In the genomic region with DNA sequence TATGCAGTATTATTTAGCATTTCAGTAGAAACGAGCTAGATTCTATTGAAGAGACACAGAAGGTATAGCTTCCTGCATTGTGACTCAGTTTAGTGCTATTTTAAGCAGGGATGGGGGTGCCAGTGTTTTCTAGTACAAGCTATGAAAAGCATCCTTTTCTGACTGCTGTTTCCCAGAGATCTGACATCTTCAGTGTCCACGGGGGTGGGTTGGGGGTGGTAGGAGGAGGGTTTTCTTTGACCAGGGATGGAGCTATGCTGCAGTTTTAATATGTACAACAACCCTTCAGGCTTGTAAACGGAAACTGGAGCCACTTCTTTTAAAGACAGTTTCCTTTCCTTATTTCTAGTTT, we compare ENCODE assay signal across 9 cellular contexts. TPM values are rescaled to one million over a fixed set of nuclear protein-coding genes. Genes with fewer than 3 reads are reported as not detected.
DNase-seq lines count a peak whose midpoint lies in the region; ATAC-seq and TF ChIP-seq lines count a peak whose summit lies in the region.
"Had no signal": no experiment of that assay in that cellular context is flagged by ENCODE, and none has a peak within 500 bp of the region (broad histone marks: within the 10 kb centered on the region; RNA-seq: fewer than 3 reads in every experiment).

No MANE protein-coding gene starts in this region.

- H4K20me1 ChIP-seq in IMR-90 (ENCODE audit: insufficient read depth, low read length) = no peaks in the 10 kb centered on the region
- H4K20me1 ChIP-seq in neural progenitor cell (ENCODE audit: low read depth) = no peaks in the 10 kb centered on the region

- H3K9me3 ChIP-seq in IMR-90 (ENCODE audit: control insufficient read depth, insufficient read depth, low read length) (no peaks in the 10 kb centered on the region), neural progenitor cell (ENCODE audit: low read depth) (no peaks in the 10 kb centered on the region)
- H3K9me3 ChIP-seq in effector memory CD4-positive, alpha-beta T cell (ENCODE audit: control insufficient read depth, low read length) = no peaks in the 10 kb centered on the region

- H2BK20ac ChIP-seq in IMR-90 (ENCODE audit: low read depth, low read length) = peak overlapping the region; percentile 66; the same call in 1 of the 2 replicates

- peak overlapping the region; percentile 71; the same call in 1 of the 2 replicates for H3K18ac ChIP-seq in IMR-90 (ENCODE audit: low read depth, low read length)

- ATAC-seq in IMR-90 (ENCODE audit: low read depth) (peak; percentile 24), HG03565 (IDR thresholded peaks at IDR 0.05; ENCODE audit: unreplicated experiment) (no peak)
- ATAC-seq in stimulated activated effector memory CD8-positive, alpha-beta T cell treated with anti-CD3 and anti-CD28 coated beads, Interleukin-12 subunit alpha, Interleukin-12 subunit beta, amount 100 ng/mL, for 72 hours = no peak

- peak overlapping the region; percentile 83 for H3K14ac ChIP-seq in IMR-90 (replicated peaks; ENCODE audit: low read depth, low read length)

- H3K4me1 ChIP-seq in IMR-90 (ENCODE audit: control insufficient read depth, insufficient read depth, low read length) (peaks cover 2% of the 10 kb centered on the region; the same call in 1 of the 2 replicates), neural progenitor cell (peaks cover 11% of the 10 kb centered on the region)
- no peaks in the 10 kb centered on the region for H3K4me1 ChIP-seq in effector memory CD4-positive, alpha-beta T cell (ENCODE audit: control insufficient read depth, insufficient read depth, low read length, poor library complexity, severe bottlenecking)

- peak overlapping the region; percentile 62 for H3K4me2 ChIP-seq in IMR-90 (ENCODE audit: low read depth, low read length)
- H3K4me2 ChIP-seq in neural progenitor cell = peak overlapping the region; percentile 82

- WGBS in IMR-90 (ENCODE audit: extremely low coverage in 2 of 2, insufficient read length in 1 of 2), 2 experiments = 0% methylated on average over 1 of the region's 3 CpGs; no CpG with 5 or more reads in 1 of the 2 experiments

- H3F3A ChIP-seq in neural progenitor cell (ENCODE audit: low read depth) = peaks cover 25% of the 10 kb centered on the region

- intact Hi-C loops in IMR-90 (cut with micrococcal nuclease) = no loop called here

- peak overlapping the region; percentile 92 for H2BK120ac ChIP-seq in IMR-90 (ENCODE audit: low read depth, low read length)

- H3K4me3 ChIP-seq in AG04449 (ENCODE audit: low read depth, low read length) (peak overlapping the region; percentile 46), IMR-90 (ENCODE audit: insufficient read depth, low read depth, low read length) (peak overlapping the region; percentile 58; the same call in 1 of the 2 replicates), neural progenitor cell (peak overlapping the region; percentile 69)
- peak overlapping the region; percentile 69 for H3K4me3 ChIP-seq in effector memory CD4-positive, alpha-beta T cell (ENCODE audit: insufficient read depth, low read depth, low read length, poor library complexity, severe bottlenecking)

- peak overlapping the region; percentile 34 to 80; a peak in 3 of 4 replicates for H4K8ac ChIP-seq in IMR-90 (ENCODE audit: low read depth in 2 of 2, low read length in 2 of 2)

- dilution Hi-C loops in IMR-90 (cut with HindIII; ENCODE audit: low sequenced_read_pairs, unreplicated experiment) = no loop called here

- TF ChIP-seq RAD21 in IMR-90 (IDR thresholded peaks at IDR 0.05; ENCODE audit: low read length) = no peak; the same call in 1 of the 2 replicates

- H3K9me1 ChIP-seq in IMR-90 (ENCODE audit: insufficient read depth, low read length) = no peaks in the 10 kb centered on the region

- no peak overlapping the region for H2AK5ac ChIP-seq in IMR-90 (ENCODE audit: low read depth, low read length)

- H3K27me3 Mint-ChIP-seq in neural progenitor cell (ENCODE audit: insufficient read depth, low read depth) = peaks cover 12% of the 10 kb centered on the region

- H3K4ac ChIP-seq in IMR-90 (ENCODE audit: low read depth, low read length) = peak overlapping the region; percentile 77

- H3K27ac Mint-ChIP-seq in neural progenitor cell = no peak overlapping the region
- no peak overlapping the region for H3K27ac Mint-ChIP-seq in stimulated activated effector memory CD8-positive, alpha-beta T cell treated with anti-CD3 and anti-CD28 coated beads, Interleukin-12 subunit alpha, Interleukin-12 subunit beta, amount 100 ng/mL, for 72 hours
- H3K27ac Mint-ChIP-seq: activated naive CD8-positive, alpha-beta T cell had no signal

- H2BK5ac ChIP-seq in IMR-90 (ENCODE audit: low read depth, low read length, poor library complexity, severe bottlenecking) = peak overlapping the region; percentile 98

- peak overlapping the region; percentile 1; the same call in 1 of the 2 replicates for H4K5ac ChIP-seq in IMR-90 (ENCODE audit: low read depth, low read length)

- H3K4me1 Mint-ChIP-seq in neural progenitor cell = peaks cover 17% of the 10 kb centered on the region
- peaks cover 16% of the 10 kb centered on the region for H3K4me1 Mint-ChIP-seq in stimulated activated effector memory CD8-positive, alpha-beta T cell treated with anti-CD3 and anti-CD28 coated beads, Interleukin-12 subunit alpha, Interleukin-12 subunit beta, amount 100 ng/mL, for 72 hours

- no peaks in the 10 kb centered on the region for H3K36me3 Mint-ChIP-seq in neural progenitor cell
- H3K36me3 Mint-ChIP-seq in stimulated activated effector memory CD8-positive, alpha-beta T cell treated with anti-CD3 and anti-CD28 coated beads, Interleukin-12 subunit alpha, Interleukin-12 subunit beta, amount 100 ng/mL, for 72 hours = no peaks in the 10 kb centered on the region
- H3K36me3 Mint-ChIP-seq: activated naive CD8-positive, alpha-beta T cell had no signal

- H3K9me3 Mint-ChIP-seq in neural progenitor cell = no peaks in the 10 kb centered on the region
- H3K9me3 Mint-ChIP-seq in stimulated activated effector memory CD8-positive, alpha-beta T cell treated with anti-CD3 and anti-CD28 coated beads, Interleukin-12 subunit alpha, Interleukin-12 subunit beta, amount 100 ng/mL, for 72 hours = no peaks in the 10 kb centered on the region

- H3K79me1 ChIP-seq in IMR-90 (ENCODE audit: low read depth in 1 of 2, low read length in 2 of 2) = peaks cover 0 to 21% of the 10 kb centered on the region in 2 experiments; a peak in 2 of 4 replicates

- no peaks in the 10 kb centered on the region for H3K79me2 ChIP-seq in neural progenitor cell (ENCODE audit: low read depth)

- no peak overlapping the region for H3K4me3 Mint-ChIP-seq in neural progenitor cell
- H3K4me3 Mint-ChIP-seq in stimulated activated effector memory CD8-positive, alpha-beta T cell treated with anti-CD3 and anti-CD28 coated beads, Interleukin-12 subunit alpha, Interleukin-12 subunit beta, amount 100 ng/mL, for 72 hours = no peak overlapping the region
- H3K4me3 Mint-ChIP-seq: activated naive CD8-positive, alpha-beta T cell had no signal

- TF ChIP-seq CTCF in AG04449 (IDR thresholded peaks at IDR 0.05; ENCODE audit: insufficient read depth, low read length, missing control alignments) (no peak), IMR-90 (conservative IDR thresholded peaks at IDR 0.05; ENCODE audit: low read depth, low read length) (0 out of 2 replicates have a peak, but pooled peaks have one; percentile 14), neural progenitor cell (IDR thresholded peaks at IDR 0.05) (no peak)

- H2BK15ac ChIP-seq in IMR-90 (ENCODE audit: low read depth, low read length) = peak overlapping the region; percentile 1; the same call in 1 of the 3 replicates

- peak overlapping the region; percentile 79 for H3K23ac ChIP-seq in IMR-90 (ENCODE audit: low read depth, low read length)

- no peak overlapping the region for H2AK9ac ChIP-seq in IMR-90 (replicated peaks; ENCODE audit: low read depth, low read length, poor library complexity)

- no peak for DNase-seq in AG04449 (ENCODE audit: low read depth, low spot score)
- DNase-seq in IMR-90 = no peak
- DNase-seq in effector memory CD4-positive, alpha-beta T cell = no peak
- peak; percentile 2 for DNase-seq in neural progenitor cell (ENCODE audit: low spot score)
- DNase-seq in stimulated activated effector memory CD8-positive, alpha-beta T cell treated with anti-CD3 and anti-CD28 coated beads, Interleukin-12 subunit alpha, Interleukin-12 subunit beta, amount 100 ng/mL, for 72 hours (ENCODE audit: low spot score in 2 of 2) = no peak
- no peak for DNase-seq in NAMALWA (ENCODE audit: low spot score)
- DNase-seq in NCI-H526 (lab: John Stamatoyannopoulos, UW) = no peak

- in situ Hi-C loops in IMR-90 (cut with MboI; ENCODE audit: low sequenced_read_pairs) = no loop called here

- H2AFZ ChIP-seq in IMR-90 (replicated peaks; ENCODE audit: low read length, poor library complexity) (no peak overlapping the region), neural progenitor cell (replicated peaks) (peak overlapping the region; percentile 98)

- no TSS peak for BruUV-seq in IMR-90 (replicated peaks; lab: Mats Ljungman, UMichigan)

- peak overlapping the region; percentile 89 for H3K56ac ChIP-seq in IMR-90 (ENCODE audit: extremely low read depth, insufficient read depth, low read length)

- peak overlapping the region; percentile 83 for H4K91ac ChIP-seq in IMR-90 (ENCODE audit: insufficient read depth, low read depth, low read length)

- H3K9ac ChIP-seq in IMR-90 (ENCODE audit: low read depth, low read length) (peak overlapping the region; percentile 72), neural progenitor cell (no peak overlapping the region)

- H3K27ac ChIP-seq in IMR-90 (ENCODE audit: insufficient read depth, low read length) (peak overlapping the region; percentile 83), neural progenitor cell (no peak overlapping the region)
- no peak overlapping the region for H3K27ac ChIP-seq in effector memory CD4-positive, alpha-beta T cell (ENCODE audit: insufficient read depth, low read length, poor library complexity, severe bottlenecking)

- TF ChIP-seq POLR2A in IMR-90 (IDR thresholded peaks at IDR 0.05; ENCODE audit: low read depth, low read length) = no peak

- no peaks in the 10 kb centered on the region for H3K36me3 ChIP-seq in IMR-90 (ENCODE audit: control insufficient read depth, insufficient read depth, low read length)
- H3K36me3 ChIP-seq in effector memory CD4-positive, alpha-beta T cell (ENCODE audit: control insufficient read depth, insufficient read depth, low read length) = no peaks in the 10 kb centered on the region
- no peaks in the 10 kb centered on the region for H3K36me3 ChIP-seq in neural progenitor cell

- POLR2A ChIA-PET in AG04449 (lab: Yijun Ruan, JAX) = interaction anchor here (0.8 to 1.8 kb wide), 4 partner anchors 15 to 154 kb away, joined by 3 to 6 read pairs (median 4); no protein-coding TSS in a partner anchor
- POLR2A ChIA-PET in IMR-90 (lab: Charles Lee; ENCODE audit: unreplicated experiment) = interaction anchor here (0.6 to 1.3 kb wide), 2 partner anchors 15 to 17 kb away, joined by 3 read pairs; no protein-coding TSS in a partner anchor

- CTCF ChIA-PET in AG04449 (lab: Yijun Ruan, JAX) (interaction anchor here (1.2 kb wide), 1 partner anchor 10 kb away, joined by 3 read pairs; no protein-coding TSS in a partner anchor), IMR-90 (lab: Yijun Ruan, JAX) (interaction anchor here (1.3 to 1.8 kb wide), 4 partner anchors 15 to 310 kb away, joined by 3 to 4 read pairs (median 4); no protein-coding TSS in a partner anchor)

- H3K27me3 ChIP-seq in IMR-90 (ENCODE audit: control insufficient read depth, insufficient read depth, low read length) (no peaks in the 10 kb centered on the region), neural progenitor cell (peaks cover 52% of the 10 kb centered on the region)
- H3K27me3 ChIP-seq in effector memory CD4-positive, alpha-beta T cell (replicated peaks; ENCODE audit: control insufficient read depth, insufficient read depth, low read length, poor library complexity, severe bottlenecking) = no peaks in the 10 kb centered on the region

RNA-seq across cellular contexts. Expression of a gene that starts 2.7 kb away (rescaled TPM):
- 9.1 and 13.1 TPM in 2 replicates for total RNA-seq in IMR-90 (2012; rRNA removed)
- 3.7 and 5.1 TPM in 2 replicates for polyA plus RNA-seq in IMR-90 (2012; rRNA removed)
- polyA plus RNA-seq in IMR-90 (2012; cell fraction: cytosol; rRNA removed) = 0.33 and 0.47 TPM in 2 replicates
- 0.28 and 3.2 TPM in 2 replicates for polyA plus RNA-seq in IMR-90 (2012; cell fraction: nucleus; rRNA removed; ENCODE audit: low replicate concordance)
- total RNA-seq in neural progenitor cell (ENCODE audit: low replicate concordance) = 0.50 and 0.62 TPM in 2 replicates
